In the genomic region with DNA sequence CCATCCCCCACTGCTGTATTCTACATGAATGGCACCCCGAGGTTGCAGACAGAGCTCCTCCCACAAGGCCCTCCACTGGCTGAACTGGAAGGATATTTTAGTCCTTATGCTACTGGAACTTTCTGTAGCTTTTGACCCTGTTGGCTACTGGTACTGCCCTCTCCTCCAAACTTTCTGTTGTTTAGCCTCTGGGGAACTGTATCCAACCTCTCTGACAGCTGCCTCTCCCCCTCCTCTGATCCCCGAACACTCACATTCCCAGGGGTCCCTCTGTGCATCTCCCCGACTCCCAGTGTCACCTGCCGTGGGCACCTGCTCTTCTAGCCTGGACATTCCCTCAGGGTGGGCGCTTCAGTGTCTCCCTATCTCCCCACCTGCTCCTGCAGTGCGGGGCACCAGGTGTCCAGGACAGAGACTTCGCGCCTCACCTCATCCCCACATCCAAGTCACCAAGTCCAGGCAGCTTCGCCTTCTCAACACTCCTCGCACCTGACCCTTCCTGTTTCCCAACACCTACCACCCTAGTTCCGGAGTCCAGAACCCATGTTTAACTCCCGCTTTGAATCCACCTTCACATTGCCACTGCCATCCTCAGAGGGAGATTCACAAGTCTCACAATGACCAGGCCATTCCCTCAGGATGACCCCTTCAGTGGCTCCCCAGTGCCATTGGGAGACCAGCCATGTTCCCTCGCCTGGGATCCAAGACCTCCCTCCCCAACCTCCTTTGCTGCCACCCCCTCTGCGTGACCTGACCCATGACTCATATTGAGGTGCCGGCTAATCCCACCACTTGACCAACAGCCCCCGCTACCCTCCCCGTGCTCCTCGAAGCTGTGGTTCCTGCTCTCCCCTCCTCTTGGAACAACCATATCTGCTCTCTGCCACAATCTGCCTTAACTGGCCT, we compare ENCODE assay signal across 10 cellular contexts. TPM values are rescaled to one million over a fixed set of nuclear protein-coding genes. Genes with fewer than 3 reads are reported as not detected.
A peak's percentile ranks its signal among the peaks of the same experiment; 100 is the strongest.
DNase-seq lines count a peak whose midpoint lies in the region; ATAC-seq and TF ChIP-seq lines count a peak whose summit lies in the region.
"Had no signal": no experiment of that assay in that cellular context is flagged by ENCODE, and none has a peak within 500 bp of the region (broad histone marks: within the 10 kb centered on the region; RNA-seq: fewer than 3 reads in every experiment).

No MANE protein-coding gene starts in this region.

- no peaks in the 10 kb centered on the region for H4K20me1 ChIP-seq in Loucy (ENCODE audit: insufficient read depth, low read length, poor library complexity, severe bottlenecking)

- H3K27me3 Mint-ChIP-seq in naive thymus-derived CD8-positive, alpha-beta T cell = no peaks in the 10 kb centered on the region

- peak overlapping the region; percentile 19 for H3K4me2 ChIP-seq in Loucy (ENCODE audit: low read depth, low read length, poor library complexity, severe bottlenecking)

- H3K9ac ChIP-seq in Loucy (ENCODE audit: low read depth, low read length, poor library complexity, severe bottlenecking) = no peak overlapping the region

- no peak overlapping the region for H2AFZ ChIP-seq in Loucy (ENCODE audit: low read length)

- no peak for ATAC-seq in naive thymus-derived CD8-positive, alpha-beta T cell
- ATAC-seq in HG03565 (IDR thresholded peaks at IDR 0.05; ENCODE audit: unreplicated experiment) (no peak), HG02840 (IDR thresholded peaks at IDR 0.05; ENCODE audit: low FRiP score, unreplicated experiment) (no peak), GM21737 (IDR thresholded peaks at IDR 0.05; ENCODE audit: unreplicated experiment) (no peak)

- H3K36me3 ChIP-seq in BE2C (no peaks in the 10 kb centered on the region), Loucy (ENCODE audit: insufficient read depth, low read length) (peaks cover 15% of the 10 kb centered on the region; the same call in 1 of the 2 replicates), ectodermal cell (ENCODE audit: control insufficient read depth, insufficient read depth, low read length) (no peaks in the 10 kb centered on the region)

- no peak for DNase-seq in BE2C
- DNase-seq in naive thymus-derived CD8-positive, alpha-beta T cell = no peak
- no peak for DNase-seq in coronary artery (ENCODE audit: low spot score)
- DNase-seq: activated CD4-positive, CD25-positive, alpha-beta regulatory T cell; stimulated activated CD4-positive, alpha-beta T cell treated with anti-CD3 and anti-CD28 coated beads, Interleukin-2, amount 100 ng/mL, for 24 hours had no signal

- POLR2A ChIA-PET in naive thymus-derived CD8-positive, alpha-beta T cell (lab: Charles Lee) = no interaction called here

- H3K4me1 ChIP-seq in BE2C = peaks cover 19% of the 10 kb centered on the region
- H3K4me1 ChIP-seq in Loucy (ENCODE audit: insufficient read depth, low read length, poor library complexity, severe bottlenecking) = peaks cover 24% of the 10 kb centered on the region
- peaks cover 20% of the 10 kb centered on the region for H3K4me1 ChIP-seq in ectodermal cell (ENCODE audit: control insufficient read depth, insufficient read depth, low read length)

- H3K9me2 ChIP-seq in Loucy (replicated peaks; ENCODE audit: low read depth, low read length) = no peaks in the 10 kb centered on the region

- H3K9me3 ChIP-seq in BE2C = no peaks in the 10 kb centered on the region
- no peaks in the 10 kb centered on the region for H3K9me3 ChIP-seq in Loucy (ENCODE audit: insufficient read depth, low read depth, low read length)
- H3K9me3 ChIP-seq in ectodermal cell (ENCODE audit: control insufficient read depth, low read length) = no peaks in the 10 kb centered on the region

- no peak overlapping the region for H3K4me3 Mint-ChIP-seq in naive thymus-derived CD8-positive, alpha-beta T cell

- no peaks in the 10 kb centered on the region for H3K79me2 ChIP-seq in Loucy (ENCODE audit: insufficient read depth, low read length)

- peak overlapping the region; percentile 38 to 88 (median 78) for H3K27ac Mint-ChIP-seq in naive thymus-derived CD8-positive, alpha-beta T cell

- H3K4me1 Mint-ChIP-seq in naive thymus-derived CD8-positive, alpha-beta T cell = peaks cover 8 to 18% (median 16%) of the 10 kb centered on the region in 4 donors

- TF ChIP-seq CTCF in BE2C (IDR thresholded peaks at IDR 0.05; ENCODE audit: low read depth, low read length) (no peak), Loucy (conservative IDR thresholded peaks at IDR 0.05; ENCODE audit: low read length) (no peak), coronary artery (IDR thresholded peaks at IDR 0.05) (no peak)

- H3K27ac ChIP-seq in ectodermal cell (ENCODE audit: insufficient read depth, low read depth, low read length, poor library complexity, severe bottlenecking) (peak overlapping the region; percentile 48), coronary artery (no peak overlapping the region)

- peaks cover 0 to 17% (median 4%) of the 10 kb centered on the region in 9 donors for H3K9me3 Mint-ChIP-seq in naive thymus-derived CD8-positive, alpha-beta T cell

- peak overlapping the region; percentile 19 for H3K4me3 ChIP-seq in BE2C (ENCODE audit: low read depth, low read length)
- no peak overlapping the region for H3K4me3 ChIP-seq in Loucy (ENCODE audit: low read length, poor library complexity, severe bottlenecking)
- H3K4me3 ChIP-seq in ectodermal cell (ENCODE audit: insufficient read depth, low read depth, low read length) = no peak overlapping the region
- H3K4me3 ChIP-seq in coronary artery = no peak overlapping the region

- peaks cover 0 to 40% (median 7%) of the 10 kb centered on the region in 3 donors for H3K36me3 Mint-ChIP-seq in naive thymus-derived CD8-positive, alpha-beta T cell

- H3K27me3 ChIP-seq in BE2C (no peaks in the 10 kb centered on the region), Loucy (ENCODE audit: insufficient read depth, low read length, poor library complexity, severe bottlenecking) (no peaks in the 10 kb centered on the region), ectodermal cell (ENCODE audit: control insufficient read depth, insufficient read depth, low read length, poor library complexity, severe bottlenecking) (no peaks in the 10 kb centered on the region)

- H3F3A ChIP-seq in Loucy (ENCODE audit: low read depth) = peaks cover 16% of the 10 kb centered on the region

- 90% methylated on average over 18 of the region's 18 CpGs for WGBS in ectodermal cell, 2 experiments

RNA-seq across cellular contexts. Expression of a gene that starts 34.2 kb away (rescaled TPM):
- 19.5 TPM for polyA plus RNA-seq in BE2C (2012; ENCODE audit: insufficient read depth, insufficient read length, low read depth)
- 11.4 TPM for polyA plus RNA-seq in ectodermal cell (2013, experiment 1 of 4)
- polyA plus RNA-seq in ectodermal cell (2013, experiment 2 of 4) = 12.0 TPM
- 8.5 TPM for polyA plus RNA-seq in ectodermal cell (2013, experiment 3 of 4)
- polyA plus RNA-seq in ectodermal cell (2013, experiment 4 of 4) = 6.8 TPM
- 10 to 100 TPM; 77.7 to 79.0 TPM for total RNA-seq in naive thymus-derived CD8-positive, alpha-beta T cell
- polyA plus RNA-seq in naive thymus-derived CD8-positive, alpha-beta T cell = 10 to 100 TPM; 19.1 to 30.9 (median 26.6) TPM
